In genomic region chr1:25197982-25198681, GRCh38 we compare ENCODE assay signal across 9 cellular contexts. TPM values are rescaled to one million over a fixed set of nuclear protein-coding genes. Genes with fewer than 3 reads are reported as not detected.
DNase-seq lines count a peak whose midpoint lies in the region; ATAC-seq, FAIRE-seq and TF ChIP-seq lines count a peak whose summit lies in the region.
"Had no signal": no experiment of that assay in that cellular context is flagged by ENCODE, and none has a peak within 500 bp of the region (broad histone marks: within the 10 kb centered on the region; RNA-seq: fewer than 3 reads in every experiment).

No MANE protein-coding gene starts in this region.

- no peak overlapping the region for H3K27ac ChIP-seq in astrocyte (ENCODE audit: low read depth, low read length)

- ATAC-seq in naive B cell (ENCODE audit: low read depth in 2 of 2) = peak; percentile 27 to 42

- FAIRE-seq in astrocyte (lab: Jason Lieb, UNC) = no peak
- no peak for FAIRE-seq in H54 (lab: Jason Lieb, UNC)

- H3K27me3 ChIP-seq in BE2C (no peaks in the 10 kb centered on the region), astrocyte (ENCODE audit: insufficient read depth, low read length) (peaks cover 10% of the 10 kb centered on the region)

- H4K20me1 ChIP-seq in astrocyte (ENCODE audit: insufficient read depth, low read length) = no peaks in the 10 kb centered on the region

- peaks cover 48% of the 10 kb centered on the region for H3K27me3 Mint-ChIP-seq in astrocyte (ENCODE audit: low read depth, unreplicated experiment)
- peaks cover 14 to 39% (median 25%) of the 10 kb centered on the region in 3 donors for H3K27me3 Mint-ChIP-seq in naive B cell

- no peak overlapping the region for H3K27ac Mint-ChIP-seq in astrocyte (ENCODE audit: unreplicated experiment)
- H3K27ac Mint-ChIP-seq in naive B cell = peak overlapping the region in 2 of 6 donors; percentile 3 to 5

- intact Hi-C loops in lower leg skin (cut with DNase I; ENCODE audit: low total_unique reads) = loop anchor here (10.0 kb wide), 1 partner anchor 343 kb away; no protein-coding TSS in a partner anchor

- no peak overlapping the region for H3K9ac ChIP-seq in astrocyte (ENCODE audit: low read length)

- H3K9me3 Mint-ChIP-seq in astrocyte (ENCODE audit: unreplicated experiment) = peaks cover 3% of the 10 kb centered on the region
- H3K9me3 Mint-ChIP-seq in naive B cell = no peaks in the 10 kb centered on the region

- DNase-seq in BE2C = no peak
- DNase-seq in KG1 (lab: John Stamatoyannopoulos, UW) = peak; percentile 84
- DNase-seq in astrocyte (ENCODE audit: low read depth) = no peak
- no peak for DNase-seq in naive B cell
- no peak for DNase-seq in H54 (ENCODE audit: insufficient read length, low spot score)
- no peak for DNase-seq in RPMI8226
- no peak for DNase-seq in lower leg skin (ENCODE audit: low spot score in 2 of 2)
- DNase-seq in cerebellar nuclear complex (lab: John Stamatoyannopoulos, UW) = no peak
- DNase-seq: activated CD4-positive, alpha-beta T cell treated with anti-CD3 and anti-CD28 coated beads for 1 hour had no signal

- H3K9me3 ChIP-seq in BE2C = no peaks in the 10 kb centered on the region
- no peaks in the 10 kb centered on the region for H3K9me3 ChIP-seq in astrocyte (ENCODE audit: insufficient read depth, low read depth, low read length)

- peak overlapping the region; percentile 69 for H3K4me2 ChIP-seq in astrocyte (ENCODE audit: low read length)

- peaks cover 12% of the 10 kb centered on the region for H3K4me1 Mint-ChIP-seq in astrocyte (ENCODE audit: low read depth, unreplicated experiment)
- H3K4me1 Mint-ChIP-seq in naive B cell = peaks cover 10 to 16% (median 13%) of the 10 kb centered on the region in 3 donors

- H3K4me3 Mint-ChIP-seq in astrocyte (ENCODE audit: unreplicated experiment) (no peak overlapping the region), naive B cell (peak overlapping the region in 2 of 8 donors; percentile 24 to 80)

- H3K36me3 Mint-ChIP-seq in astrocyte (ENCODE audit: low read depth, unreplicated experiment) = no peaks in the 10 kb centered on the region
- no peaks in the 10 kb centered on the region for H3K36me3 Mint-ChIP-seq in naive B cell

- H3K36me3 ChIP-seq in BE2C = no peaks in the 10 kb centered on the region
- H3K36me3 ChIP-seq in astrocyte (ENCODE audit: insufficient read depth, low read length) = no peaks in the 10 kb centered on the region

- WGBS in lower leg skin, 2 donors = 24 to 25% methylated on average over 11 of the region's 11 CpGs

- TF ChIP-seq CTCF in BE2C (IDR thresholded peaks at IDR 0.05; ENCODE audit: low read depth, low read length) (no peak), astrocyte (IDR thresholded peaks at IDR 0.05; ENCODE audit: insufficient read depth, low read depth, low read length) (no peak), lower leg skin (IDR thresholded peaks at IDR 0.05) (no peak)

- H3K4me3 ChIP-seq in BE2C (ENCODE audit: low read depth, low read length) = 0 out of 2 replicates have a peak overlapping the region, but pooled peaks have one; percentile 14
- H3K4me3 ChIP-seq in astrocyte (ENCODE audit: insufficient read depth, low read depth, low read length) = no peak overlapping the region
- no peak overlapping the region for H3K4me3 ChIP-seq in lower leg skin (ENCODE audit: low read depth, poor library complexity, severe bottlenecking)

- H3K79me2 ChIP-seq in astrocyte (ENCODE audit: insufficient read depth, low read length) = no peaks in the 10 kb centered on the region

- H2AFZ ChIP-seq in astrocyte (ENCODE audit: low read depth, low read length) = no peak overlapping the region

- no peak for TF ChIP-seq POLR2A in H54 (IDR thresholded peaks at IDR 0.05; ENCODE audit: low read depth, low read length)
- TF ChIP-seq POLR2A in lower leg skin (IDR thresholded peaks at IDR 0.05) = no peak

- H3K4me1 ChIP-seq in BE2C (no peaks in the 10 kb centered on the region), astrocyte (ENCODE audit: insufficient read depth, low read length) (peaks cover 8% of the 10 kb centered on the region)

RNA-seq across cellular contexts. Expression of gene SYF2, which starts 34.2 kb away (rescaled TPM):
- polyA plus RNA-seq in BE2C (2012; ENCODE audit: insufficient read depth, insufficient read length, low read depth) = 65.7 TPM
- total RNA-seq in astrocyte = 28.5 and 29.1 TPM in 2 replicates
- polyA plus RNA-seq in naive B cell (ENCODE audit: low read depth in 6 of 6) = 10 to 100 TPM; 69.2 to 93.1 (median 78.0) TPM
- total RNA-seq in lower leg skin = 10 to 100 TPM; 53.4 to 65.7 (median 61.9) TPM

RNA-seq across cellular contexts. Expression of gene RSRP1, which starts 49.1 kb away (rescaled TPM):
- polyA plus RNA-seq in BE2C (2012; ENCODE audit: insufficient read depth, insufficient read length, low read depth) = 25.6 TPM
- total RNA-seq in astrocyte (78.0 and 88.3 TPM in 2 replicates), lower leg skin (100 to 1,000 TPM in 2 of 4 donors, 10 to 100 TPM in 2; 70.9 to 148 (median 110) TPM)
- 10 to 100 TPM; 34.2 to 78.0 (median 68.9) TPM for polyA plus RNA-seq in naive B cell (ENCODE audit: low read depth in 6 of 6)
